ENCODE assay signal across 26 cellular contexts in the genomic region with DNA sequence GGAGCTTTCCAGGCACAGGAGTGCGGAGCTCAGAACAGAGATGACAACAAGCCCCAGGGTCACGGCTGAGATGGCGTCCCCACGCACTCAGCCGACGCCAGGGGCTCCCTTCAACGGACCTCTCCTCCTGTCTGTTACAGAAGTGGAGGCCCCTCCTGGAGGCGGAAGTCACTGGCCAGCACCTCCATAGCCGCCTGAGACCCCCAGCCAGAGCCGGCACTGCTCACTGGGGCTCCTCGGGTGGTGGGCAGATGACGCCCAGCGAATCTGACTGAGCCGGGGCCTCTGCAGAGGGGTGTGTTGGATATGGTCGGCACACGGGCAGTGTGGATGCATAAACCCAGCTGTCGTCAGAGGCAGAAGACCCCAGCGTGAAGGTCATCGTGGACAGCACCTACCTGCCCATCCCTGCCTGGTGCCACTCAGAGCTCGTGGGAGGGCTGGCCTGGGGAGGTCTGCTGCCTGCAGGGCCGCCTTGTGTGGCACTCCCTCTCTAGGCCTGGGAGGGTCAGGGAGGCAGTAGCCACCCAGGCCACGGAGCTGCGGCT.
"Had no signal": no experiment of that assay in that cellular context is flagged by ENCODE, and none has a peak within 500 bp of the region (broad histone marks: within the 10 kb centered on the region; RNA-seq: fewer than 3 reads in every experiment).

No MANE protein-coding gene starts in this region.

- H3K36me3 ChIP-seq: neural progenitor cell had no signal

- FAIRE-seq: pancreas, small intestine, urothelium cell line had no signal

- H3K4me2 ChIP-seq: neural progenitor cell had no signal

- H3K4me1 ChIP-seq: pancreas had no signal

- H3K27ac ChIP-seq: neural progenitor cell, neutrophil, pancreas, prostate gland, right lobe of liver, sigmoid colon, stomach, thoracic aorta, thyroid gland, tibial nerve, upper lobe of left lung, vagina had no signal

- H3K9me3 ChIP-seq: neutrophil, pancreas, prostate gland, right lobe of liver, sigmoid colon, stomach, thoracic aorta, thyroid gland, tibial nerve, upper lobe of left lung, vagina had no signal

- DNase-seq: naive thymus-derived CD4-positive, alpha-beta T cell; natural killer cell; nucleus accumbens; retina; right lobe of liver; sigmoid colon; small intestine; stimulated activated CD4-positive, alpha-beta T cell treated with anti-CD3 and anti-CD28 coated beads, Interleukin-15, amount 100 ng/mL, for 24 hours; stimulated activated CD4-positive, alpha-beta T cell treated with anti-CD3 and anti-CD28 coated beads, Interleukin-2, amount 100 ng/mL, for 24 hours; stimulated activated CD4-positive, alpha-beta T cell treated with anti-CD3 and anti-CD28 coated beads, Interleukin-2, amount 100 ng/mL, for 48 hours; stimulated activated CD4-positive, alpha-beta T cell treated with anti-CD3 and anti-CD28 coated beads, Interleukin-4, amount 100 ng/mL, for 24 hours; stimulated activated naive B cell treated with anti-CD40 and anti-IgM and Interleukin-4, amounts not matched to agents 10 μg/mL and 1 μg/mL and 100 μg/mL, for 72 hours; stimulated activated naive CD4-positive, alpha-beta T cell treated with Interleukin-2 at 50 U/mL for 16 hours; stomach; thyroid gland; trophoblast cell had no signal

- H2AFZ ChIP-seq: neural progenitor cell had no signal

- H3K9ac ChIP-seq: neural progenitor cell had no signal

- H3K4me3 ChIP-seq: neural progenitor cell, pancreas, prostate gland, right lobe of liver, sigmoid colon, stomach, thoracic aorta, thyroid gland, tibial nerve, upper lobe of left lung, vagina had no signal

- H3K27me3 ChIP-seq: neural progenitor cell, neutrophil, pancreas, right lobe of liver, sigmoid colon, stomach, thyroid gland, tibial nerve, upper lobe of left lung, vagina had no signal

- ATAC-seq: naive thymus-derived CD4-positive, alpha-beta T cell; natural killer cell; pancreas; right lobe of liver; stimulated activated effector memory CD8-positive, alpha-beta T cell treated with anti-CD3 and anti-CD28 coated beads, Interleukin-12 subunit alpha, Interleukin-12 subunit beta, amount 100 ng/mL, for 72 hours; stimulated activated naive B cell treated with anti-CD40 and anti-IgM and Interleukin-4, amounts not matched to agents 10 μg/mL and 1 μg/mL and 100 μg/mL, for 72 hours had no signal
